ENCODE assay signal across 18 cellular contexts in genomic region chr14:34700622-34701130, GRCh38. TPM values are rescaled to one million over a fixed set of nuclear protein-coding genes. Genes with fewer than 3 reads are reported as not detected.
DNase-seq lines count a peak whose midpoint lies in the region; ATAC-seq, FAIRE-seq and TF ChIP-seq lines count a peak whose summit lies in the region.
"Had no signal": no experiment of that assay in that cellular context is flagged by ENCODE, and none has a peak within 500 bp of the region (broad histone marks: within the 10 kb centered on the region; RNA-seq: fewer than 3 reads in every experiment).

No MANE protein-coding gene starts in this region.

- no peaks in the 10 kb centered on the region for H3K36me3 ChIP-seq in GM12878 (ENCODE audit: control insufficient read depth in 2 of 2, insufficient read depth in 2 of 2, low read length in 1 of 2)
- H3K36me3 ChIP-seq: right atrium auricular region had no signal

- TF ChIP-seq RAD21 in A549 (conservative IDR thresholded peaks at IDR 0.05 in 1 of 2, IDR thresholded peaks at IDR 0.05 in 1 of 2) (no peak), GM12878 (IDR thresholded peaks at IDR 0.05; ENCODE audit: insufficient read depth, low read depth, low read length) (no peak)

- H2AFZ ChIP-seq in GM12878 (ENCODE audit: control insufficient read depth, low read depth, low read length), result no peak overlapping the region

- no peaks in the 10 kb centered on the region for H3K79me2 ChIP-seq in GM12878 (ENCODE audit: control insufficient read depth, insufficient read depth, low read length)

- H3K27ac ChIP-seq in A549, result peak overlapping the region; percentile 77 to 86
- H3K27ac ChIP-seq in GM12878 (ENCODE audit: control insufficient read depth, insufficient read depth), result no peak overlapping the region
- H3K27ac ChIP-seq: right atrium auricular region had no signal

- no peak overlapping the region for H3K9ac ChIP-seq in GM12878 (ENCODE audit: control insufficient read depth, insufficient read depth, low read length)

- intact Hi-C loops in GM12878 (cut with micrococcal nuclease; ENCODE audit: unreplicated experiment) (no loop called here), posterior cingulate gyrus (cut with DNase I) (no loop called here)
- intact Hi-C loops in activated CD4-positive, alpha-beta T cell treated with anti-CD3 and anti-CD28 coated beads, Interleukin-2, amount 10 ng/mL, durations not matched to agents 24 days and 14 days (cut with micrococcal nuclease), result no loop called here

- H3K4me2 ChIP-seq in A549 (peak overlapping the region; percentile 78), GM12878 (ENCODE audit: control insufficient read depth, insufficient read depth) (no peak overlapping the region)

- TF ChIP-seq CTCF in A549 (IDR thresholded peaks at IDR 0.05) (no peak), GM12878 (IDR thresholded peaks at IDR 0.05 in 2 of 3, conservative IDR thresholded peaks at IDR 0.05 in 1 of 3; ENCODE audit: control insufficient read depth in 2 of 3, extremely low read depth in 1 of 3, insufficient read depth in 1 of 3, low read depth in 3 of 3, low read length in 3 of 3) (no peak), mesothelial cell of epicardium (IDR thresholded peaks at IDR 0.05; ENCODE audit: unreplicated experiment) (no peak)

- H4K20me1 ChIP-seq in GM12878 (ENCODE audit: control insufficient read depth, insufficient read depth), result no peaks in the 10 kb centered on the region

- DNase-seq in A549 (ENCODE audit: low read depth in 1 of 2, low spot score in 1 of 2) (peak in 1 of 2 experiments; percentile 26), NCI-H2171 treated with DMSO at 0.1 percent for 48 hours (lab: John Stamatoyannopoulos, UW) (peak; percentile 83), GM12878 (ENCODE audit: low read depth, low spot score) (no peak), mesothelial cell of epicardium (ENCODE audit: low spot score in 2 of 2, unreplicated experiment in 2 of 2) (no peak), posterior cingulate gyrus (no peak), midbrain (lab: John Stamatoyannopoulos, UW) (no peak)
- DNase-seq in activated CD4-positive, alpha-beta T cell treated with anti-CD3 and anti-CD28 coated beads, Interleukin-2, amount 10 ng/mL, durations not matched to agents 24 days and 14 days, result no peak
- DNase-seq: activated CD4-positive, alpha-beta T cell treated with anti-CD3 and anti-CD28 coated beads, Interleukin-2, amount 50 U/mL, for 48 hours; activated T-cell treated with anti-CD3 and anti-CD28 coated beads, Interleukin-2, amount 50 U/mL, for 48 hours; CD4-positive, alpha-beta memory T cell; effector CD4-positive, alpha-beta T cell; hypothalamus; MV-4-11; stimulated activated naive CD8-positive, alpha-beta T cell treated with anti-CD3 and anti-CD28 coated beads, Interleukin-15, Interleukin-2, amounts not matched to agents 100 U/mL and 50 U/mL, for 24 hours had no signal

- in situ Hi-C loops in GM12878 (cut with MboI), result no loop called here

- peak; percentile 14 to 56; a peak in 3 of 6 replicates for ATAC-seq in A549
- no peak for ATAC-seq in GM12878
- no peak for ATAC-seq in HG03457 (IDR thresholded peaks at IDR 0.05; ENCODE audit: unreplicated experiment)
- ATAC-seq: stimulated activated naive CD8-positive, alpha-beta T cell treated with anti-CD3 and anti-CD28 coated beads, Interleukin-15, Interleukin-2, amounts not matched to agents 100 U/mL and 50 U/mL, for 24 hours had no signal

- RAD21 ChIA-PET in GM12878 (lab: Charles Lee; ENCODE audit: unreplicated experiment), result interaction anchor here (2.7 kb wide), 1 partner anchor 22 kb away, joined by 10 read pairs; no protein-coding TSS in a partner anchor

- peaks cover 16% of the 10 kb centered on the region for H3K4me1 Mint-ChIP-seq in mesothelial cell of epicardium
- H3K4me1 Mint-ChIP-seq in activated CD4-positive, alpha-beta T cell treated with anti-CD3 and anti-CD28 coated beads, Interleukin-2, amount 10 ng/mL, durations not matched to agents 24 days and 14 days, result no peaks in the 10 kb centered on the region
- H3K4me1 Mint-ChIP-seq: IgD-negative memory B cell had no signal

- FAIRE-seq in A549 (lab: Jason Lieb, UNC) (no peak), GM12878 (lab: Jason Lieb, UNC) (peak; percentile 59)

- CTCF ChIA-PET in A549 (lab: Yijun Ruan, JAX) (interaction anchor here (1.1 to 2.2 kb wide), 4 partner anchors 10 to 27 kb away, joined by 4 to 13 read pairs (median 10); no protein-coding TSS in a partner anchor), GM12878 (lab: Yijun Ruan, JAX) (interaction anchor here (0.5 to 3.1 kb wide), 4 partner anchors 22 to 1987 kb away, joined by 3 to 17 read pairs (median 4); no protein-coding TSS in a partner anchor)

- H3K9me3 ChIP-seq in A549 (no peaks in the 10 kb centered on the region), GM12878 (replicated peaks; ENCODE audit: control insufficient read depth, insufficient read depth, low read length) (no peaks in the 10 kb centered on the region)
- H3K9me3 ChIP-seq: right atrium auricular region had no signal

- no peak for TF ChIP-seq POLR2A in A549 (IDR thresholded peaks at IDR 0.05; ENCODE audit: low read length)
- no peak for TF ChIP-seq POLR2A in GM12878 (IDR thresholded peaks at IDR 0.05; ENCODE audit: low read depth, low read length)

- H3K4me1 ChIP-seq in A549 (peaks cover 42% of the 10 kb centered on the region), GM12878 (ENCODE audit: control insufficient read depth, insufficient read depth, low read length) (no peaks in the 10 kb centered on the region)

- TF ChIP-seq EP300 in A549 (IDR thresholded peaks at IDR 0.05), result no peak
- TF ChIP-seq EP300 in GM12878 (IDR thresholded peaks at IDR 0.05; ENCODE audit: borderline replicate concordance in 1 of 2, control insufficient read depth in 1 of 2, low read depth in 2 of 2, low read length in 2 of 2), result no peak

- H3K9me3 Mint-ChIP-seq in mesothelial cell of epicardium, result no peaks in the 10 kb centered on the region
- no peaks in the 10 kb centered on the region for H3K9me3 Mint-ChIP-seq in activated CD4-positive, alpha-beta T cell treated with anti-CD3 and anti-CD28 coated beads, Interleukin-2, amount 10 ng/mL, durations not matched to agents 24 days and 14 days
- H3K9me3 Mint-ChIP-seq: CD4-positive, alpha-beta memory T cell; IgD-negative memory B cell had no signal

- no TSS peak for BruUV-seq in GM12878 (replicated peaks; lab: Mats Ljungman, UMichigan)

- POLR2A ChIA-PET in A549 (lab: Yijun Ruan, JAX) (interaction anchor here (1.0 to 2.5 kb wide), 9 partner anchors 9 to 703 kb away, joined by 3 to 29 read pairs (median 4); partner anchors contain the start of genes BAZ1A, CFL2, NFKBIA and PPP2R3C), GM12878 (lab: Charles Lee) (no interaction called here)

- no peaks in the 10 kb centered on the region for H3K36me3 Mint-ChIP-seq in mesothelial cell of epicardium
- no peaks in the 10 kb centered on the region for H3K36me3 Mint-ChIP-seq in activated CD4-positive, alpha-beta T cell treated with anti-CD3 and anti-CD28 coated beads, Interleukin-2, amount 10 ng/mL, durations not matched to agents 24 days and 14 days (ENCODE audit: low read depth)
- H3K36me3 Mint-ChIP-seq: activated naive CD8-positive, alpha-beta T cell; CD4-positive, alpha-beta memory T cell; IgD-negative memory B cell had no signal

- no peaks in the 10 kb centered on the region for H3K27me3 Mint-ChIP-seq in mesothelial cell of epicardium (ENCODE audit: low read depth)
- H3K27me3 Mint-ChIP-seq in activated CD4-positive, alpha-beta T cell treated with anti-CD3 and anti-CD28 coated beads, Interleukin-2, amount 10 ng/mL, durations not matched to agents 24 days and 14 days, result peaks cover 3% of the 10 kb centered on the region
- H3K27me3 Mint-ChIP-seq: activated naive CD8-positive, alpha-beta T cell; CD4-positive, alpha-beta memory T cell; IgD-negative memory B cell had no signal

- WGBS in A549 (ENCODE audit: missing lambda C conversion rate), result 3% methylated on average over 1 of the region's 1 CpG
- WGBS in GM12878 (ENCODE audit: insufficient coverage, insufficient replicate concordance, low lambda C conversion rate, missing lambda C conversion rate), result 96% methylated on average over 1 of the region's 1 CpG

- H3K27ac Mint-ChIP-seq in mesothelial cell of epicardium, result peak overlapping the region; percentile 79
- H3K27ac Mint-ChIP-seq in activated CD4-positive, alpha-beta T cell treated with anti-CD3 and anti-CD28 coated beads, Interleukin-2, amount 10 ng/mL, durations not matched to agents 24 days and 14 days, result no peak overlapping the region
- H3K27ac Mint-ChIP-seq: activated naive CD8-positive, alpha-beta T cell; CD4-positive, alpha-beta memory T cell; IgD-negative memory B cell had no signal

- SMC1A ChIA-PET in GM12878 (lab: Charles Lee; ENCODE audit: uncharacterized antibody, unreplicated experiment), result interaction anchor here (1.5 to 3.2 kb wide), 5 partner anchors 9 to 28 kb away, joined by 3 to 16 read pairs (median 4); partner anchors contain the start of gene CFL2

- H3K27me3 ChIP-seq in GM12878 (replicated peaks in 1 of 2; ENCODE audit: control insufficient read depth in 2 of 2, insufficient read depth in 2 of 2, low read length in 1 of 2), result no peaks in the 10 kb centered on the region
- H3K27me3 ChIP-seq: right atrium auricular region had no signal

- H3K4me3 ChIP-seq in A549 (peak overlapping the region; percentile 9; the same call in 1 of the 3 replicates), GM12878 (no peak overlapping the region)
- H3K4me3 ChIP-seq: right atrium auricular region had no signal

- H3K4me3 Mint-ChIP-seq in mesothelial cell of epicardium, result no peak overlapping the region
- H3K4me3 Mint-ChIP-seq in activated CD4-positive, alpha-beta T cell treated with anti-CD3 and anti-CD28 coated beads, Interleukin-2, amount 10 ng/mL, durations not matched to agents 24 days and 14 days, result no peak overlapping the region
- H3K4me3 Mint-ChIP-seq: activated naive CD8-positive, alpha-beta T cell; CD4-positive, alpha-beta memory T cell; IgD-negative memory B cell had no signal

RNA-seq across cellular contexts. Expression of gene CFL2, which starts 13.7 kb away (rescaled TPM):
- polyA plus RNA-seq in A549 (2011; rRNA removed), result 144 and 167 TPM in 2 replicates
- polyA plus RNA-seq in A549 (2012; cell fraction: cytosol; rRNA removed), result 29.1 and 30.7 TPM in 2 replicates
- 7.2 and 13.0 TPM in 2 replicates for polyA plus RNA-seq in A549 (2012; cell fraction: nucleus; rRNA removed)
- 105 to 116 TPM (median 105 TPM) in 3 replicates for polyA plus RNA-seq in A549 (2017; fragmentation: RNase III; extraction: RNeasy Plus Mini Kit Qiagen cat#74134 plus additional on column Dnase treatment)
- polyA minus RNA-seq in A549 (2011; rRNA and poly(A)+ RNA removed), result 33.0 and 37.8 TPM in 2 replicates
- total RNA-seq in GM12878 (2013; cell fraction: nucleolus; rRNA removed), result 23.0 and 26.3 TPM in 2 replicates
- total RNA-seq in GM12878 (2014; rRNA removed), result 4.7 and 5.6 TPM in 2 replicates
- total RNA-seq in GM12878 (2014; rRNA removed; fragmentation: Illumina TruSeq; extraction: Trizol), result 5.1 and 5.3 TPM in 2 replicates
- 8.1 and 10.4 TPM in 2 replicates for total RNA-seq in GM12878 (2021)
- polyA plus RNA-seq in GM12878 (2011; ENCODE audit: low read depth), result 3.0 TPM
- polyA plus RNA-seq in GM12878 (2011; rRNA removed), result 8.9 and 15.0 TPM in 2 replicates
- polyA plus RNA-seq in GM12878 (2011; cell fraction: cytosol; rRNA removed), result 2.3 and 3.5 TPM in 2 replicates
- polyA plus RNA-seq in GM12878 (2011; cell fraction: nucleus; rRNA removed), result 9.5 and 9.9 TPM in 2 replicates
- 6.4 and 9.4 TPM in 2 replicates for polyA plus RNA-seq in GM12878 (2012)
- 13.2 and 13.6 TPM in 2 replicates for polyA plus RNA-seq in GM12878 (2014; fragmentation: Illumina TruSeq; extraction: Trizol)
- 1 to 10 TPM; 6.8 to 7.6 TPM for polyA plus RNA-seq in GM12878 (2014; fragmentation: Nextera tagmentation; extraction: Ambion mirVana)
- 8.0 and 10.2 TPM in 2 replicates for polyA plus RNA-seq in GM12878 (2014; rRNA removed)
- polyA plus RNA-seq in GM12878 (2016; fragmentation: Nextera tagmentation; extraction: Ambion mirVana), result 10 to 100 TPM; 12.3 to 13.4 TPM
- polyA minus RNA-seq in GM12878 (2011; rRNA and poly(A)+ RNA removed), result 10.9 and 14.3 TPM in 2 replicates
- polyA minus RNA-seq in GM12878 (2011; cell fraction: cytosol; rRNA and poly(A)+ RNA removed), result 3.1 and 3.6 TPM in 2 replicates
- polyA minus RNA-seq in GM12878 (2011; cell fraction: nucleus; rRNA and poly(A)+ RNA removed), result 6.5 and 7.5 TPM in 2 replicates
- total RNA-seq in mesothelial cell of epicardium, result 52.4 to 57.8 TPM (median 54.0 TPM) in 3 replicates
- total RNA-seq in activated CD4-positive, alpha-beta T cell treated with anti-CD3 and anti-CD28 coated beads, Interleukin-2, amount 10 ng/mL, durations not matched to agents 24 days and 14 days, result 4.9 and 6.0 TPM in 2 replicates

Comparison
In these comparisons a context has a peak if more than half of its experiments do, and no peak if none do; other contexts are left out.
1. ATAC-seq: peak in A549 (2 of 2); none in GM12878 (single experiment) and HG03457 (single experiment).
2. Of the 24 proteins assayed by ChIP-seq in both GM12878 and A549: peak only in GM12878: none; only in A549: REST; in both: none; in neither: 23.